16 cellular contexts compared by ENCODE assay signal in the genomic region with DNA sequence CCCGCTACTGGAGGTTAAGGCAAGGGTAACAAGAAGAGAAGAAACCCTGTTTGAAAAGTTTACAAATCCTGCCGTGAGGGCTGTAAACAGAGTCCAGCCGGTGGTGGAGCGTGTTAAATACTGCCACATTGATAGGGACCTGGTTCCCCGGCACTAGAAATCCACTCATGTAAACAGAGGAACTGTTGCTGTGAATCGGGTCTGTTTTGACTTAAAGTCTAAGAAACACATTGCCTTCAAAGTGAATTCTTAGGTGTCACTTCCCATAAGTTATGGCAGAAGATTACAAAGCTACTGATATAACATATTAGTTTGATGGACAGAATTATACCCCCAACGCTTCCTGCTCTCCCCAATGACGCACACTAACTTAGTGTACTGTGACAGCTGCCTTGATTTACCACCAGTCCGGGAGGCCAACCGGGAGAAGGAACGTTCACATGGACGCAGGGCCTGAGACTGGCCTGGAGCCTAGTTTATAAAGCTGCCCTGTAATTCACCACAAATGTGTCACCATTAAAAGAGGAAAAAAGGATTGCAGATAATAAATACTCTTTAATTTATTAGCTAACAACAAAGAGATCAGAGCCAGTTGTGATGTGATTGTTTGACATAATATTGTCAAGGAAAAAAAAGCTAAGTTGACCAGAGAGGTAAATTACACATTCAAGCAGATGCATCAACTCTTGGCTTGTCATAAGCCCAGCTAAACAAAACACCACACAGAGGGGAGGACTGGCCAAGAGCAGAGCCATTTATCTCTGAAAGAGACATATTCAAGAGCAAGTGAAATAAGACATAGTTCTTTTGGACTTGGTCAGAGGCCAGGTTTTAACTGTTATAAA.
A peak's percentile ranks its signal among the peaks of the same experiment; 100 is the strongest.
DNase-seq lines count a peak whose midpoint lies in the region; ATAC-seq and TF ChIP-seq lines count a peak whose summit lies in the region.
"Had no signal": no experiment of that assay in that cellular context is flagged by ENCODE, and none has a peak within 500 bp of the region (broad histone marks: within the 10 kb centered on the region; RNA-seq: fewer than 3 reads in every experiment).

No MANE protein-coding gene starts in this region.

- no peak for TF ChIP-seq EP300 in upper lobe of left lung (IDR thresholded peaks at IDR 0.05)

- H2BK5ac ChIP-seq in mesenchymal stem cell (ENCODE audit: low read depth, low read length, poor library complexity, severe bottlenecking): no peak overlapping the region

- peaks cover 5% of the 10 kb centered on the region for H3K27me3 Mint-ChIP-seq in endodermal cell (ENCODE audit: insufficient read depth)
- peaks cover 0 to 2% of the 10 kb centered on the region in 2 donors for H3K27me3 Mint-ChIP-seq in CD4-positive, alpha-beta memory T cell
- no peaks in the 10 kb centered on the region for H3K27me3 Mint-ChIP-seq in activated CD8-positive, alpha-beta memory T cell treated with anti-CD3 and anti-CD28 coated beads, Interleukin-2, amount 10 ng/mL, durations not matched to agents 7 days and 5 days
- H3K27me3 Mint-ChIP-seq: activated CD4-positive, alpha-beta memory T cell treated with anti-CD3 and anti-CD28 coated beads, Interleukin-2, amount 10 ng/mL, durations not matched to agents 7 days and 5 days; activated naive CD4-positive, alpha-beta T cell treated with anti-CD3 and anti-CD28 coated beads, Interleukin-2, amount 10 ng/mL, durations not matched to agents 7 days and 5 days had no signal

- no peak overlapping the region for H3K4ac ChIP-seq in mesenchymal stem cell (ENCODE audit: low read depth in 1 of 2, low read length in 2 of 2)

- H3K4me2 ChIP-seq in mesenchymal stem cell (ENCODE audit: low read length, poor library complexity, severe bottlenecking): no peak overlapping the region
- H3K4me2 ChIP-seq: PC-9 had no signal

- H3K14ac ChIP-seq in mesenchymal stem cell (ENCODE audit: low read length in 2 of 2): no peak overlapping the region

- intact Hi-C loops in CD4-positive, alpha-beta memory T cell (cut with micrococcal nuclease): no loop called here

- no peak overlapping the region for H2BK120ac ChIP-seq in mesenchymal stem cell (ENCODE audit: low read depth, low read length)

- ATAC-seq in upper lobe of left lung (ENCODE audit: low FRiP score in 2 of 2): peak; percentile 84 to 90
- ATAC-seq in activated CD8-positive, alpha-beta memory T cell treated with anti-CD3 and anti-CD28 coated beads, Interleukin-2, amount 10 ng/mL, durations not matched to agents 7 days and 5 days: no peak

- no peaks in the 10 kb centered on the region for H3K9me3 ChIP-seq in endodermal cell (ENCODE audit: control insufficient read depth, low read length)
- no peaks in the 10 kb centered on the region for H3K9me3 ChIP-seq in mesenchymal stem cell (ENCODE audit: control insufficient read depth, low read length)
- H3K9me3 ChIP-seq in upper lobe of left lung: no peaks in the 10 kb centered on the region
- H3K9me3 ChIP-seq in CD4-positive, alpha-beta memory T cell (ENCODE audit: control insufficient read depth in 1 of 2, low read length in 2 of 2): no peaks in the 10 kb centered on the region

- DNase-seq in HFF-Myc (ENCODE audit: extremely low read depth, low read depth) (peak; percentile 88), endodermal cell (no peak), mesenchymal stem cell (peak; percentile 100), upper lobe of left lung (peak in 1 of 2 donors; percentile 40), NCI-H2196 treated with DMSO at 0.1 percent for 48 hours (lab: John Stamatoyannopoulos, UW; ENCODE audit: unreplicated experiment) (no peak)
- no peak for DNase-seq in activated T-cell treated with anti-CD3 and anti-CD28 coated beads, Interleukin-2, amount 50 U/mL, for 48 hours
- DNase-seq in CD4-positive, alpha-beta memory T cell: no peak
- DNase-seq in activated CD8-positive, alpha-beta memory T cell treated with anti-CD3 and anti-CD28 coated beads, Interleukin-2, amount 10 ng/mL, durations not matched to agents 7 days and 5 days: no peak
- DNase-seq: activated CD4-positive, alpha-beta memory T cell treated with anti-CD3 and anti-CD28 coated beads, Interleukin-2, amount 10 ng/mL, durations not matched to agents 7 days and 5 days; activated naive CD4-positive, alpha-beta T cell treated with anti-CD3 and anti-CD28 coated beads, Interleukin-2, amount 10 ng/mL, durations not matched to agents 7 days and 5 days; DMS79; glutamatergic neuron; mammary epithelial cell; NCI-H2171 treated with DMSO at 0.1 percent for 48 hours; PC-9; T-helper 9 cell had no signal

- no peak overlapping the region for H3K4me3 Mint-ChIP-seq in endodermal cell
- no peak overlapping the region for H3K4me3 Mint-ChIP-seq in CD4-positive, alpha-beta memory T cell
- no peak overlapping the region for H3K4me3 Mint-ChIP-seq in activated CD8-positive, alpha-beta memory T cell treated with anti-CD3 and anti-CD28 coated beads, Interleukin-2, amount 10 ng/mL, durations not matched to agents 7 days and 5 days
- H3K4me3 Mint-ChIP-seq: activated CD4-positive, alpha-beta memory T cell treated with anti-CD3 and anti-CD28 coated beads, Interleukin-2, amount 10 ng/mL, durations not matched to agents 7 days and 5 days; activated naive CD4-positive, alpha-beta T cell treated with anti-CD3 and anti-CD28 coated beads, Interleukin-2, amount 10 ng/mL, durations not matched to agents 7 days and 5 days had no signal

- H3K4me3 ChIP-seq in HFF-Myc (replicated peaks; ENCODE audit: low read depth, low read length) (no peak overlapping the region), endodermal cell (ENCODE audit: low read length) (no peak overlapping the region), mesenchymal stem cell (ENCODE audit: insufficient read depth in 1 of 2, low read depth in 1 of 2, low read length in 2 of 2) (no peak overlapping the region), upper lobe of left lung (no peak overlapping the region)
- H3K4me3 ChIP-seq in CD4-positive, alpha-beta memory T cell (ENCODE audit: low read length in 2 of 2): no peak overlapping the region
- H3K4me3 ChIP-seq: PC-9 had no signal

- no peak overlapping the region for H2BK15ac ChIP-seq in mesenchymal stem cell (ENCODE audit: low read depth, poor library complexity, severe bottlenecking)

- H3K36me3 ChIP-seq in endodermal cell (ENCODE audit: control insufficient read depth, insufficient read depth, low read length) (no peaks in the 10 kb centered on the region), mesenchymal stem cell (ENCODE audit: control insufficient read depth in 1 of 2, insufficient read depth in 2 of 2, low read depth in 1 of 2, low read length in 2 of 2) (no peaks in the 10 kb centered on the region), upper lobe of left lung (no peaks in the 10 kb centered on the region)
- H3K36me3 ChIP-seq in CD4-positive, alpha-beta memory T cell (ENCODE audit: insufficient read depth, low read length): no peaks in the 10 kb centered on the region

- no peaks in the 10 kb centered on the region for H3K27me3 ChIP-seq in endodermal cell (ENCODE audit: control insufficient read depth, insufficient read depth, low read length, poor library complexity, severe bottlenecking)
- H3K27me3 ChIP-seq in mesenchymal stem cell (ENCODE audit: control insufficient read depth in 1 of 2, insufficient read depth in 1 of 2, low read length in 2 of 2): no peaks in the 10 kb centered on the region
- no peaks in the 10 kb centered on the region for H3K27me3 ChIP-seq in upper lobe of left lung
- H3K27me3 ChIP-seq in CD4-positive, alpha-beta memory T cell (ENCODE audit: insufficient read depth, low read length): no peaks in the 10 kb centered on the region

- H3K36me3 Mint-ChIP-seq in endodermal cell (ENCODE audit: low read depth): no peaks in the 10 kb centered on the region
- no peaks in the 10 kb centered on the region for H3K36me3 Mint-ChIP-seq in CD4-positive, alpha-beta memory T cell
- no peaks in the 10 kb centered on the region for H3K36me3 Mint-ChIP-seq in activated CD8-positive, alpha-beta memory T cell treated with anti-CD3 and anti-CD28 coated beads, Interleukin-2, amount 10 ng/mL, durations not matched to agents 7 days and 5 days
- H3K36me3 Mint-ChIP-seq: activated naive CD4-positive, alpha-beta T cell treated with anti-CD3 and anti-CD28 coated beads, Interleukin-2, amount 10 ng/mL, durations not matched to agents 7 days and 5 days had no signal

- POLR2A ChIA-PET in CD4-positive, alpha-beta memory T cell (lab: Charles Lee; ENCODE audit: partially characterized antibody): no interaction called here

- H3K4me1 ChIP-seq in endodermal cell (ENCODE audit: control insufficient read depth, insufficient read depth, low read length) (no peaks in the 10 kb centered on the region), mesenchymal stem cell (ENCODE audit: control insufficient read depth, insufficient read depth, low read depth, low read length) (no peaks in the 10 kb centered on the region), upper lobe of left lung (peaks cover 0 to 3% (median 0%) of the 10 kb centered on the region in 4 donors)
- no peaks in the 10 kb centered on the region for H3K4me1 ChIP-seq in CD4-positive, alpha-beta memory T cell (ENCODE audit: insufficient read depth, low read length)

- H2BK12ac ChIP-seq in mesenchymal stem cell (ENCODE audit: low read length in 2 of 2): no peak overlapping the region

- no peak overlapping the region for H4K91ac ChIP-seq in mesenchymal stem cell (ENCODE audit: low read length)

- WGBS in endodermal cell (ENCODE audit: insufficient coverage in 1 of 2, insufficient read length in 1 of 2), 2 experiments: 86 to 93% methylated on average over 8 to 12 of the region's 12 CpGs
- under 1% methylated on average over 10 of the region's 12 CpGs for WGBS in mesenchymal stem cell
- WGBS in upper lobe of left lung, 2 donors: 49 to 60% methylated on average over 12 of the region's 12 CpGs

- H3K4me1 Mint-ChIP-seq in endodermal cell: no peaks in the 10 kb centered on the region
- no peaks in the 10 kb centered on the region for H3K4me1 Mint-ChIP-seq in CD4-positive, alpha-beta memory T cell
- no peaks in the 10 kb centered on the region for H3K4me1 Mint-ChIP-seq in activated CD8-positive, alpha-beta memory T cell treated with anti-CD3 and anti-CD28 coated beads, Interleukin-2, amount 10 ng/mL, durations not matched to agents 7 days and 5 days
- H3K4me1 Mint-ChIP-seq: activated CD4-positive, alpha-beta memory T cell treated with anti-CD3 and anti-CD28 coated beads, Interleukin-2, amount 10 ng/mL, durations not matched to agents 7 days and 5 days; activated naive CD4-positive, alpha-beta T cell treated with anti-CD3 and anti-CD28 coated beads, Interleukin-2, amount 10 ng/mL, durations not matched to agents 7 days and 5 days had no signal

- CTCF ChIA-PET in CD4-positive, alpha-beta memory T cell (lab: Charles Lee; ENCODE audit: partially characterized antibody): no interaction called here
- CTCF ChIA-PET in activated CD8-positive, alpha-beta memory T cell treated with anti-CD3 and anti-CD28 coated beads, Interleukin-2, amount 10 ng/mL, durations not matched to agents 7 days and 5 days (lab: Charles Lee): no interaction called here

- no peak overlapping the region for H3K23ac ChIP-seq in mesenchymal stem cell (ENCODE audit: low read length in 2 of 2)

- H3K9me3 Mint-ChIP-seq in endodermal cell: no peaks in the 10 kb centered on the region
- peaks cover 0 to 2% (median 0%) of the 10 kb centered on the region in 8 donors for H3K9me3 Mint-ChIP-seq in CD4-positive, alpha-beta memory T cell
- no peaks in the 10 kb centered on the region for H3K9me3 Mint-ChIP-seq in activated CD8-positive, alpha-beta memory T cell treated with anti-CD3 and anti-CD28 coated beads, Interleukin-2, amount 10 ng/mL, durations not matched to agents 7 days and 5 days (ENCODE audit: low read depth)
- H3K9me3 Mint-ChIP-seq: activated naive CD4-positive, alpha-beta T cell treated with anti-CD3 and anti-CD28 coated beads, Interleukin-2, amount 10 ng/mL, durations not matched to agents 7 days and 5 days had no signal

- peak overlapping the region; percentile 1 for H3K27ac ChIP-seq in endodermal cell (ENCODE audit: low read depth, low read length)
- H3K27ac ChIP-seq in mesenchymal stem cell (ENCODE audit: low read length, poor library complexity, severe bottlenecking): no peak overlapping the region
- peak overlapping the region in 3 of 4 donors; percentile 4 to 63 (median 24) for H3K27ac ChIP-seq in upper lobe of left lung
- no peak overlapping the region for H3K27ac ChIP-seq in CD4-positive, alpha-beta memory T cell (ENCODE audit: low read depth, low read length)
- H3K27ac ChIP-seq: PC-9 had no signal

- H4K8ac ChIP-seq in mesenchymal stem cell (ENCODE audit: low read length): no peak overlapping the region

- TF ChIP-seq CTCF in HFF-Myc (IDR thresholded peaks at IDR 0.05; ENCODE audit: low read depth, low read length, missing control alignments) (no peak), endodermal cell (conservative IDR thresholded peaks at IDR 0.05) (no peak), upper lobe of left lung (IDR thresholded peaks at IDR 0.05) (no peak)

- no peak overlapping the region for H3K9ac ChIP-seq in endodermal cell (ENCODE audit: extremely low read depth, low read length, poor library complexity, severe bottlenecking)
- peak overlapping the region; percentile 36 for H3K9ac ChIP-seq in mesenchymal stem cell (ENCODE audit: low read length)

- H2AFZ ChIP-seq in mesenchymal stem cell (ENCODE audit: low read depth, low read length): no peak overlapping the region
- H2AFZ ChIP-seq: PC-9 had no signal

- TF ChIP-seq POLR2A in upper lobe of left lung (IDR thresholded peaks at IDR 0.05): no peak

- H2AK5ac ChIP-seq in mesenchymal stem cell (ENCODE audit: low read length, severe bottlenecking): no peak overlapping the region

- no peak overlapping the region for H3K27ac Mint-ChIP-seq in endodermal cell
- H3K27ac Mint-ChIP-seq in CD4-positive, alpha-beta memory T cell: no peak overlapping the region
- no peak overlapping the region for H3K27ac Mint-ChIP-seq in activated CD8-positive, alpha-beta memory T cell treated with anti-CD3 and anti-CD28 coated beads, Interleukin-2, amount 10 ng/mL, durations not matched to agents 7 days and 5 days
- H3K27ac Mint-ChIP-seq: activated CD4-positive, alpha-beta memory T cell treated with anti-CD3 and anti-CD28 coated beads, Interleukin-2, amount 10 ng/mL, durations not matched to agents 7 days and 5 days; activated naive CD4-positive, alpha-beta T cell treated with anti-CD3 and anti-CD28 coated beads, Interleukin-2, amount 10 ng/mL, durations not matched to agents 7 days and 5 days had no signal

- H3K18ac ChIP-seq in mesenchymal stem cell (ENCODE audit: low read depth in 1 of 2, low read length in 2 of 2): no peak overlapping the region

- no peaks in the 10 kb centered on the region for H3K79me1 ChIP-seq in mesenchymal stem cell (replicated peaks; ENCODE audit: low read length, poor library complexity, severe bottlenecking)

Comparison
In these comparisons a context has a peak if more than half of its experiments do, and no peak if none do; other contexts are left out.
1. DNase-seq: peak in HFF-Myc (single experiment) and mesenchymal stem cell (single experiment); none in endodermal cell (single experiment), activated T-cell treated with anti-CD3 and anti-CD28 coated beads, Interleukin-2, amount 50 U/mL, for 48 hours (0 of 2), NCI-H2196 treated with DMSO at 0.1 percent for 48 hours (single experiment), CD4-positive, alpha-beta memory T cell (0 of 5) and activated CD8-positive, alpha-beta memory T cell treated with anti-CD3 and anti-CD28 coated beads, Interleukin-2, amount 10 ng/mL, durations not matched to agents 7 days and 5 days (single experiment).
2. H3K27ac ChIP-seq: peak in endodermal cell (single experiment) and upper lobe of left lung (3 of 4); none in mesenchymal stem cell (single experiment) and CD4-positive, alpha-beta memory T cell (single experiment).